In the genomic region with DNA sequence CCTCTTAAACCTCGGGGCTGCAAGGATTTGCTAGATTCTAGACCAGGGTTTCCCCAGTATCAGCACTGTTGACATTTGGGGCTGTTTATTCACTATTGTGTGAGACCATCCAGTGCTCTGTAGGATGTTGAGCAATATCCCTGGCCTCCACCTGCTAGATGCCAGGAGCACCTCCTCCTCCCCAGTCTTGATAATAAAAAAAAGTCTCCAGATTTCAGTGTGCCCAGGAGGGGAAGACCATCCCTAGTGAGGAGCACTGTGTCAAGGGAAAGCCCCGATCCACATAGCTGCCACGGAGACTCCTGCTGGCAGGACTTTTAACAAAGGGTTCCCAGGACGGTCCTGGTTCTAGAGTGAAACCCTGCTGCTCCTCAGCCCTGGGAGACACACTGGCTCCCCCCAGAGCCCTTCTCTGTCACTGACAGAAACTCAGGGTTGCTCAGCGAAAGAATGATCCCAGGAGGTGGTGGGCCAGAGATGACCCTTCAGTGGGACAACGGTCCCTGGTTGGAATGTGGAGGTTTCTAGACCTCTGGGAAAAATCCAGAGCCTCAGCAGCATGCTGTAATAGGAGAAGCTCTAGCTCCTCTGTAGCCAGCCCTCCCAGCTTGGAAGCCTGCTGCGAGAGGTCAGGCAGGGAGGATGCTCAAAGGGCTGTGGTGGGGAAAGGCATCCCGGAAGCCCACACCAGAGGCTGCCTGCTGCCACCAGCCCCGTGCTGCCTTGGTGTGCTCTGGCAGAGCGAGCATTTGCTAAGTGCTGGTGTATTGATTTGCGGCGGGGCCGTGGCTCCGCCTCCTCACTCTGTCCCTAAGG, we compare ENCODE assay signal across 7 cellular contexts. TPM values are rescaled to one million over a fixed set of nuclear protein-coding genes. Genes with fewer than 3 reads are reported as not detected.
DNase-seq lines count a peak whose midpoint lies in the region; ATAC-seq and TF ChIP-seq lines count a peak whose summit lies in the region.

No MANE protein-coding gene starts in this region.

- no peak overlapping the region for H3K27ac Mint-ChIP-seq in MCF 10A (ENCODE audit: low read depth, unreplicated experiment)

- CTCF ChIA-PET in MCF 10A (lab: Yijun Ruan, JAX) = interaction anchor here (1.0 to 1.2 kb wide), 2 partner anchors 21 to 105 kb away, joined by 3 to 4 read pairs; no protein-coding TSS in a partner anchor

- no TSS peak for BruUV-seq in MCF 10A (replicated peaks; lab: Mats Ljungman, UMichigan)

- no peak overlapping the region for H3K4me3 ChIP-seq in HFF-Myc (replicated peaks; ENCODE audit: low read depth, low read length)
- H3K4me3 ChIP-seq in heart right ventricle = no peak overlapping the region

- intact Hi-C loops in heart right ventricle (cut with DNase I) = no loop called here
- intact Hi-C loops in MCF 10A (cut with micrococcal nuclease) = no loop called here

- TF ChIP-seq CTCF in HFF-Myc (IDR thresholded peaks at IDR 0.05; ENCODE audit: low read depth, low read length, missing control alignments) (peak; percentile 37), heart right ventricle (IDR thresholded peaks at IDR 0.05) (peak in 7 of 9 donors; percentile 27 to 56 (median 45)), MCF 10A (IDR thresholded peaks at IDR 0.05; ENCODE audit: unreplicated experiment) (no peak)

- DNase-seq in HFF-Myc (ENCODE audit: extremely low read depth, low read depth) (no peak), SHP77 treated with DMSO at 0.1 percent for 48 hours (lab: John Stamatoyannopoulos, UW) (peak; percentile 32), heart right ventricle (no peak), GF-D8 (lab: John Stamatoyannopoulos, UW) (no peak), MCF 10A (ENCODE audit: unreplicated experiment) (no peak)
- DNase-seq in stimulated activated CD4-positive, alpha-beta T cell treated with anti-CD3 and anti-CD28 coated beads, Interleukin-4, amount 100 ng/mL, for 4 hours = no peak

- no peaks in the 10 kb centered on the region for H3K27me3 ChIP-seq in heart right ventricle

- peaks cover 6% of the 10 kb centered on the region for H3K36me3 Mint-ChIP-seq in MCF 10A (ENCODE audit: insufficient read depth, unreplicated experiment)

- H3K9me3 Mint-ChIP-seq in MCF 10A (ENCODE audit: unreplicated experiment) = no peaks in the 10 kb centered on the region

- H3K4me3 Mint-ChIP-seq in MCF 10A (ENCODE audit: unreplicated experiment) = no peak overlapping the region

- H3K27me3 Mint-ChIP-seq in MCF 10A (ENCODE audit: insufficient read depth, unreplicated experiment) = no peaks in the 10 kb centered on the region

- H3K36me3 ChIP-seq in heart right ventricle = peaks cover 0 to 75% (median 11%) of the 10 kb centered on the region in 9 donors

- 58 to 68% methylated on average over 14 of the region's 14 CpGs for WGBS in heart right ventricle, 2 donors

- H3K4me1 Mint-ChIP-seq in MCF 10A (ENCODE audit: insufficient read depth, unreplicated experiment) = peaks cover 9% of the 10 kb centered on the region

- peak; percentile 13 to 62 (median 32) for ATAC-seq in heart right ventricle

- H3K9me3 ChIP-seq in heart right ventricle = no peaks in the 10 kb centered on the region

- H3K4me1 ChIP-seq in heart right ventricle = peaks cover 34 to 72% (median 50%) of the 10 kb centered on the region in 9 donors

- H3K27ac ChIP-seq in heart right ventricle = peak overlapping the region in 9 of 10 donors; percentile 3 to 66 (median 44)
- H3K27ac ChIP-seq in temporal lobe (ENCODE audit: low read depth, low read length) = peak overlapping the region; percentile 78

- POLR2A ChIA-PET in MCF 10A (lab: Yijun Ruan, JAX) = interaction anchor here (0.5 kb wide), 1 partner anchor 209 kb away, joined by 4 read pairs; no protein-coding TSS in a partner anchor

RNA-seq across cellular contexts. Expression of a gene that starts 20.3 kb away (rescaled TPM):
- 1 to 10 TPM; 3.4 to 9.9 (median 6.1) TPM for total RNA-seq in heart right ventricle
- 10 to 100 TPM; 11.5 to 13.0 TPM for polyA plus RNA-seq in heart right ventricle
- total RNA-seq in temporal lobe = 1.2 TPM
- not detected in 2 replicates for total RNA-seq in MCF 10A (2022)

RNA-seq across cellular contexts. Expression of a gene that starts 34.1 kb away (rescaled TPM):
- 10 to 100 TPM; 10.5 to 22.4 (median 14.2) TPM for total RNA-seq in heart right ventricle
- 10 to 100 TPM; 33.1 to 54.0 TPM for polyA plus RNA-seq in heart right ventricle
- total RNA-seq in temporal lobe = 14.3 TPM
- 47.5 and 63.2 TPM in 2 replicates for total RNA-seq in MCF 10A (2022)

RNA-seq across cellular contexts. Expression of a gene that starts 35.7 kb away (rescaled TPM):
- total RNA-seq in heart right ventricle (10 to 100 TPM; 31.1 to 58.0 (median 35.1) TPM), temporal lobe (11.6 TPM), MCF 10A (2022) (55.9 and 67.3 TPM in 2 replicates)
- polyA plus RNA-seq in heart right ventricle = 10 to 100 TPM; 23.9 to 25.0 TPM
